In the genomic region with DNA sequence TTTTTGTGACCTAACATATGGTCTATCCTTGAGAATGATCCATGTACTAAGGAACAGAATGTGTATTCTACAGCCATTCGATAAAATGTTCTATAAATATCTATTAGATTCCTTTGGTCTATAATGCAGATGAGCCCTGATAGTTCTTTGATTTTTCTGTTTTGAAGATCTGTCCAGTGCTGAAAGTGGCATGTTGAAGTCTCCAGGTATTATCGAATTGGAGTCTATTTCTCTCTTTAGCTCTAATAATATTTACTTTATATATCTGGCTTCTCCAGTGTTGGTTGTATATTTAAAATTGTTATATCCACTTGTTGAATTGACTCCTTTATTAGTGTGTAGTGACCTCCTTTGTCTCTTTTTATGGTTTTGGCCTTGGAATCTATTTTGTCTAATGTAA, we compare ENCODE assay signal across 25 cellular contexts.
A peak's percentile ranks its signal among the peaks of the same experiment; 100 is the strongest.
DNase-seq lines count a peak whose midpoint lies in the region; ATAC-seq, FAIRE-seq and TF ChIP-seq lines count a peak whose summit lies in the region.
"Had no signal": no experiment of that assay in that cellular context is flagged by ENCODE, and none has a peak within 500 bp of the region (broad histone marks: within the 10 kb centered on the region; RNA-seq: fewer than 3 reads in every experiment).

No MANE protein-coding gene starts in this region.

- no peaks in the 10 kb centered on the region for H3K4me1 ChIP-seq in SK-N-SH (ENCODE audit: control insufficient read depth in 1 of 2, insufficient read depth in 2 of 2, low read depth in 1 of 2, low read length in 1 of 2)
- no peaks in the 10 kb centered on the region for H3K4me1 ChIP-seq in HEK293 (ENCODE audit: control insufficient read depth, insufficient read depth, low read length)
- H3K4me1 ChIP-seq in GM12878 (ENCODE audit: control insufficient read depth, insufficient read depth, low read length) = no peaks in the 10 kb centered on the region
- H3K4me1 ChIP-seq: BE2C had no signal

- H3K27me3 ChIP-seq in SK-N-SH (ENCODE audit: insufficient read depth) (no peaks in the 10 kb centered on the region), GM12878 (replicated peaks in 1 of 2; ENCODE audit: control insufficient read depth in 2 of 2, insufficient read depth in 2 of 2, low read length in 1 of 2) (no peaks in the 10 kb centered on the region)
- H3K27me3 ChIP-seq: BE2C, BLaER1 had no signal

- H3K4me3 ChIP-seq in SK-N-SH (ENCODE audit: low read depth in 2 of 2, low read length in 1 of 2) (no peak overlapping the region), HEK293 (ENCODE audit: low read depth, low read length) (no peak overlapping the region), GM12878 (no peak overlapping the region)
- H3K4me3 ChIP-seq: BLaER1 had no signal

- DNase-seq in SK-N-SH = no peak
- DNase-seq in GM12878 (ENCODE audit: low read depth, low spot score) = no peak
- no peak for DNase-seq in activated CD4-positive, CD25-positive, alpha-beta regulatory T cell treated with anti-CD3 and anti-CD28 coated beads, Interleukin-2, amount 50 U/mL, for 72 hours
- no peak for DNase-seq in NCI-H1694 treated with DMSO at 0.1 percent for 48 hours (lab: John Stamatoyannopoulos, UW)
- DNase-seq: ACHN; BE2C; C1 segment of cervical spinal cord; CD4-positive, alpha-beta memory T cell; CD4-positive, CD25-positive, alpha-beta regulatory T cell; CD8-positive, alpha-beta memory T cell; COR-L47; DMS 273 treated with DMSO at 0.1 percent for 48 hours; DMS153; DMS53; DMS79; DND-41; EL; GDM1 had no signal

- no peaks in the 10 kb centered on the region for H3F3A ChIP-seq in SK-N-SH (replicated peaks; ENCODE audit: insufficient read depth)

- no peak for ATAC-seq in SK-N-SH treated with all-trans-retinoic acid at 6 μM for 48 hours
- ATAC-seq in GM12878 = no peak
- no peak for ATAC-seq in esophagus mucosa

- BruUV-seq in GM12878 (replicated peaks; lab: Mats Ljungman, UMichigan) = no TSS peak

- SMC1A ChIA-PET in GM12878 (lab: Charles Lee; ENCODE audit: uncharacterized antibody, unreplicated experiment) = no interaction called here

- CTCF ChIA-PET in SK-N-SH (lab: Yijun Ruan, JAX) (no interaction called here), HEK293 (lab: Yijun Ruan, JAX) (no interaction called here), GM12878 (lab: Yijun Ruan, JAX) (no interaction called here)

- TF ChIP-seq RAD21 in SK-N-SH (IDR thresholded peaks at IDR 0.05; ENCODE audit: low read length) (no peak), GM12878 (IDR thresholded peaks at IDR 0.05; ENCODE audit: insufficient read depth, low read depth, low read length) (no peak)

- H3K9ac ChIP-seq in SK-N-SH (no peak overlapping the region), GM12878 (ENCODE audit: control insufficient read depth, insufficient read depth, low read length) (no peak overlapping the region)
- H3K9ac ChIP-seq: BLaER1 had no signal

- TF ChIP-seq CTCF in SK-N-SH (IDR thresholded peaks at IDR 0.05) (no peak), HEK293 (tag by site-specific recombination; IDR thresholded peaks at IDR 0.05) (no peak), GM12878 (IDR thresholded peaks at IDR 0.05 in 2 of 3, conservative IDR thresholded peaks at IDR 0.05 in 1 of 3; ENCODE audit: control insufficient read depth in 2 of 3, extremely low read depth in 1 of 3, insufficient read depth in 1 of 3, low read depth in 3 of 3, low read length in 3 of 3) (no peak)

- H2AFZ ChIP-seq in SK-N-SH (ENCODE audit: low read depth) = no peak overlapping the region
- no peak overlapping the region for H2AFZ ChIP-seq in GM12878 (ENCODE audit: control insufficient read depth, low read depth, low read length)

- RAD21 ChIA-PET in GM12878 (lab: Charles Lee; ENCODE audit: unreplicated experiment) = no interaction called here

- FAIRE-seq in GM12878 (lab: Jason Lieb, UNC) = no peak
- FAIRE-seq: GM12891, GM18507 had no signal

- TF ChIP-seq EP300 in SK-N-SH (IDR thresholded peaks at IDR 0.05; ENCODE audit: borderline replicate concordance in 1 of 2, low read depth in 1 of 2, low read length in 1 of 2) (no peak), GM12878 (IDR thresholded peaks at IDR 0.05; ENCODE audit: borderline replicate concordance in 1 of 2, control insufficient read depth in 1 of 2, low read depth in 2 of 2, low read length in 2 of 2) (no peak)

- H3K36me3 ChIP-seq in SK-N-SH (replicated peaks in 1 of 2; ENCODE audit: control insufficient read depth in 1 of 2, insufficient read depth in 2 of 2, low read length in 1 of 2) (no peaks in the 10 kb centered on the region), HEK293 (ENCODE audit: control insufficient read depth in 2 of 2, insufficient read depth in 1 of 2, low read length in 2 of 2) (no peaks in the 10 kb centered on the region), GM12878 (ENCODE audit: control insufficient read depth in 2 of 2, insufficient read depth in 2 of 2, low read length in 1 of 2) (no peaks in the 10 kb centered on the region)
- H3K36me3 ChIP-seq: BE2C, BLaER1 had no signal

- H4K20me1 ChIP-seq in SK-N-SH (ENCODE audit: insufficient read depth) = no peaks in the 10 kb centered on the region
- H4K20me1 ChIP-seq in GM12878 (ENCODE audit: control insufficient read depth, insufficient read depth) = no peaks in the 10 kb centered on the region
- H4K20me1 ChIP-seq: BLaER1 had no signal

- WGBS in SK-N-SH (ENCODE audit: low lambda C conversion rate) = 16% methylated on average over 2 of the region's 2 CpGs
- WGBS in GM12878 (ENCODE audit: insufficient coverage, insufficient replicate concordance, low lambda C conversion rate, missing lambda C conversion rate) = 54% methylated on average over 2 of the region's 2 CpGs

- in situ Hi-C loops in GM12878 (cut with MboI) = no loop called here

- H3K27ac ChIP-seq in SK-N-SH (ENCODE audit: low read depth in 2 of 2, low read length in 1 of 2) = no peak overlapping the region
- no peak overlapping the region for H3K27ac ChIP-seq in HEK293 (ENCODE audit: extremely low read depth, low read depth, low read length)
- no peak overlapping the region for H3K27ac ChIP-seq in GM12878 (ENCODE audit: control insufficient read depth, insufficient read depth)
- H3K27ac ChIP-seq: 22Rv1, BLaER1 had no signal

- H3K4me2 ChIP-seq in SK-N-SH = no peak overlapping the region
- H3K4me2 ChIP-seq in GM12878 (ENCODE audit: control insufficient read depth, insufficient read depth) = no peak overlapping the region
- H3K4me2 ChIP-seq: BLaER1 had no signal

- no peaks in the 10 kb centered on the region for H3K9me2 ChIP-seq in SK-N-SH

- no peaks in the 10 kb centered on the region for H3K79me2 ChIP-seq in SK-N-SH (ENCODE audit: insufficient read depth)
- no peaks in the 10 kb centered on the region for H3K79me2 ChIP-seq in GM12878 (ENCODE audit: control insufficient read depth, insufficient read depth, low read length)

- intact Hi-C loops in GM12878 (cut with micrococcal nuclease; ENCODE audit: unreplicated experiment) = no loop called here

- POLR2A ChIA-PET in SK-N-SH (lab: Yijun Ruan, JAX) (no interaction called here), HEK293 (lab: Yijun Ruan, JAX) (no interaction called here), GM12878 (lab: Charles Lee) (no interaction called here)

- TF ChIP-seq POLR2A in GM12878 (IDR thresholded peaks at IDR 0.05; ENCODE audit: low read depth, low read length) = no peak

- H3K9me3 ChIP-seq in SK-N-SH = no peaks in the 10 kb centered on the region
- H3K9me3 ChIP-seq in HEK293 (ENCODE audit: control insufficient read depth, insufficient read depth, low read depth, low read length) = no peaks in the 10 kb centered on the region
- no peaks in the 10 kb centered on the region for H3K9me3 ChIP-seq in GM12878 (replicated peaks; ENCODE audit: control insufficient read depth, insufficient read depth, low read length)
- H3K9me3 ChIP-seq: BE2C had no signal

TF ChIP-seq in SK-N-SH, 30 proteins besides CTCF, POLR2A, EP300 and RAD21 (continues in another document):
- no peak for TF ChIP-seq TEAD4 (IDR thresholded peaks at IDR 0.05; ENCODE audit: borderline replicate concordance, insufficient read depth)

TF ChIP-seq in SK-N-SH treated with all-trans-retinoic acid at 6 μM for 48 hours, 23 proteins besides CTCF, POLR2A, EP300 and RAD21 (continues in another document):
- TF ChIP-seq ZNF70 (CRISPR knock-in tag; IDR thresholded peaks at IDR 0.05) (no peak), ARNTL (CRISPR knock-in tag; IDR thresholded peaks at IDR 0.05; ENCODE audit: borderline replicate concordance, low read depth) (no peak)

TF ChIP-seq in HEK293, 187 proteins besides CTCF, POLR2A, EP300 and RAD21 (continues in another document):
- TF ChIP-seq ZBTB8A (tag by site-specific recombination; IDR thresholded peaks at IDR 0.05) (no peak), ZNF266 (tag by site-specific recombination; IDR thresholded peaks at IDR 0.05; ENCODE audit: low read depth) (no peak), ZSCAN30 (tag by site-specific recombination; IDR thresholded peaks at IDR 0.05) (no peak), YY2 (tag by site-specific recombination; IDR thresholded peaks at IDR 0.05) (no peak), SCRT2 (tag by site-specific recombination; IDR thresholded peaks at IDR 0.05) (0 out of 2 replicates have a peak, but pooled peaks have one; percentile 11)

TF ChIP-seq in GM12878, 131 proteins besides CTCF, POLR2A, EP300 and RAD21 (continues in another document):
- TF ChIP-seq, protein P1, sequence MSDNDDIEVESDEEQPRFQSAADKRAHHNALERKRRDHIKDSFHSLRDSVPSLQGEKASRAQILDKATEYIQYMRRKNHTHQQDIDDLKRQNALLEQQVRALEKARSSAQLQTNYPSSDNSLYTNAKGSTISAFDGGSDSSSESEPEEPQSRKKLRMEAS (IDR thresholded peaks at IDR 0.05; ENCODE audit: low read depth, low read length) = no peak
